ENCODE assay signal across 32 cellular contexts in genomic region chr4:148205481-148205880, GRCh38.
"Had no signal": no experiment of that assay in that cellular context is flagged by ENCODE, and none has a peak within 500 bp of the region (broad histone marks: within the 10 kb centered on the region; RNA-seq: fewer than 3 reads in every experiment).

No MANE protein-coding gene starts in this region.

- H3K36me3 ChIP-seq: cardiac muscle cell, colonic mucosa, heart right ventricle, left lung, pancreas, prostate gland, sigmoid colon, tibial artery, upper lobe of right lung had no signal

- ATAC-seq: activated CD8-positive, alpha-beta T cell treated with anti-CD3 and anti-CD28 coated beads for 36 hours; activated naive CD4-positive, alpha-beta T cell treated with anti-CD3 and anti-CD28 coated beads, Interleukin-2, amount 50 U/mL, for 72 hours; activated T-cell treated with anti-CD3 and anti-CD28 coated beads, Interleukin-2, amount 50 U/mL, for 4 hours; body of pancreas; heart right ventricle; left lung; pancreas; stimulated activated memory B cell treated with anti-CD40 and anti-IgM and Interleukin-4, amounts not matched to agents 10 μg/mL and 1 μg/mL and 100 μg/mL, for 72 hours; stimulated activated naive CD8-positive, alpha-beta T cell treated with anti-CD3 and anti-CD28 coated beads, Interleukin-15, amount 100 ng/mL, for 72 hours; upper lobe of right lung; WTC11 had no signal

- H3K4me1 ChIP-seq: colonic mucosa, left lung, prostate gland, upper lobe of right lung had no signal

- H3K4me3 ChIP-seq: body of pancreas, cardiac muscle cell, colonic mucosa, heart right ventricle, left lung, pancreas, prostate gland, sigmoid colon, smooth muscle cell, tibial artery, upper lobe of right lung had no signal

- DNase-seq: activated CD4-positive, alpha-beta T cell treated with anti-CD3 and anti-CD28 coated beads for 1 hour; activated CD4-positive, alpha-beta T cell treated with anti-CD3 and anti-CD28 coated beads, Interleukin-2, amount 10 ng/mL, durations not matched to agents 7 days and 5 days; activated CD8-positive, alpha-beta T cell treated with anti-CD3 and anti-CD28 coated beads for 36 hours; activated naive CD4-positive, alpha-beta T cell; activated T-cell treated with anti-CD3 and anti-CD28 coated beads, Interleukin-2, amount 50 U/mL, for 4 hours; aorta; body of pancreas; cerebellar nuclear complex; colonic mucosa; effector memory CD4-positive, alpha-beta T cell; foreskin fibroblast; heart right ventricle; left lung; mammary epithelial cell; naive B cell; nucleus accumbens; pancreas; sigmoid colon; stimulated activated CD4-positive, alpha-beta T cell treated with anti-CD3 and anti-CD28 coated beads, Interleukin-1b, Interleukin-23, amount 100 ng/mL, for 48 hours; stimulated activated CD4-positive, alpha-beta T cell treated with anti-CD3 and anti-CD28 coated beads, Interleukin-4, amount 100 ng/mL, for 4 hours; stimulated activated CD8-positive, alpha-beta memory T cell treated with anti-CD3 and anti-CD28 coated beads, Interleukin-4, amount 100 ng/mL, for 48 hours; stimulated activated naive CD8-positive, alpha-beta T cell treated with anti-CD3 and anti-CD28 coated beads, Interleukin-15, amount 100 ng/mL, for 72 hours; substantia nigra; T-helper 2 cell; tibial artery; upper lobe of right lung had no signal

- H3K27me3 ChIP-seq: body of pancreas, cardiac muscle cell, colonic mucosa, heart right ventricle, left lung, pancreas, sigmoid colon, tibial artery, upper lobe of right lung had no signal

- H3K27ac ChIP-seq: cardiac muscle cell, colonic mucosa, left lung, prostate gland, sigmoid colon, tibial artery, upper lobe of right lung had no signal

- H3K9me3 ChIP-seq: body of pancreas, colonic mucosa, heart right ventricle, left lung, pancreas, prostate gland, sigmoid colon, tibial artery, upper lobe of right lung had no signal
